Comparison of ENCODE assay signal across 11 cellular contexts in the genomic region with DNA sequence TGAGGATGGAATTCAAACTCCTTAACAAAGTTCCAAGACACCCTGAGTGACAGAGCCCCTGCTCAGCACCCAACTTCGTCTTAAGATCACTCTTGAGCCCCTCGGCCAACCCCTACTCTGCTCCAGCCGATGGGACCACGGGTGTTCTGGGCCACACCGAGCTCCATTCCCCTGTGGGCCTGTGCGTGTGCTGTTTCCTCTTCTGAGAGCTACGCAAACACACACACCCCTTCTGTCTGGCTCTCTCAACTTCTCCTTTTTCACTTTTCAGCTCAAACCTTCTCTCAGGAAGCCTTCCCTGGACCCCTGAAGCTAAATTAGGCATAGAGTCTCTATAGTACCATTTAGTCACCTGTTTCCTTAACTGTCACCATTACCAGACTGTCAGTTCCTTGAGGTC. TPM values are rescaled to one million over a fixed set of nuclear protein-coding genes. Genes with fewer than 3 reads are reported as not detected.
A peak's percentile ranks its signal among the peaks of the same experiment; 100 is the strongest.
DNase-seq lines count a peak whose midpoint lies in the region; ATAC-seq and TF ChIP-seq lines count a peak whose summit lies in the region.
"Had no signal": no experiment of that assay in that cellular context is flagged by ENCODE, and none has a peak within 500 bp of the region (broad histone marks: within the 10 kb centered on the region; RNA-seq: fewer than 3 reads in every experiment).

No MANE protein-coding gene starts in this region.

- H4K8ac ChIP-seq in trophoblast cell (ENCODE audit: low read depth, low read length), result no peak overlapping the region

- H3K9me3 Mint-ChIP-seq in effector memory CD8-positive, alpha-beta T cell, result no peaks in the 10 kb centered on the region
- H3K9me3 Mint-ChIP-seq in osteocyte (ENCODE audit: unreplicated experiment) (no peaks in the 10 kb centered on the region), WTC11 (no peaks in the 10 kb centered on the region)

- no peak overlapping the region for H4K12ac ChIP-seq in trophoblast cell (ENCODE audit: low read depth, low read length)

- peaks cover 2% of the 10 kb centered on the region for H3K79me1 ChIP-seq in trophoblast cell (ENCODE audit: low read length)

- peaks cover 0 to 9% of the 10 kb centered on the region in 2 donors for H3K4me1 Mint-ChIP-seq in effector memory CD8-positive, alpha-beta T cell (ENCODE audit: low read depth in 2 of 2)
- H3K4me1 Mint-ChIP-seq in osteocyte (ENCODE audit: unreplicated experiment) (peaks cover 25% of the 10 kb centered on the region), WTC11 (peaks cover 16% of the 10 kb centered on the region)

- ATAC-seq in effector memory CD8-positive, alpha-beta T cell (replicated peaks), result peak; percentile 43
- ATAC-seq in HG02623 (IDR thresholded peaks at IDR 0.05; ENCODE audit: unreplicated experiment) (no peak), WTC11 (no peak)
- ATAC-seq: SK-N-SH treated with all-trans-retinoic acid at 6 μM for 48 hours had no signal

- H3K18ac ChIP-seq in trophoblast cell (ENCODE audit: low read length), result no peak overlapping the region

- H3K4me2 ChIP-seq in trophoblast cell (ENCODE audit: low read length), result no peak overlapping the region

- no peaks in the 10 kb centered on the region for H3K27me3 ChIP-seq in trophoblast cell (ENCODE audit: insufficient read depth, low read length)

- H2AFZ ChIP-seq in trophoblast cell (ENCODE audit: insufficient read depth, low read length, poor library complexity), result no peak overlapping the region

- peaks cover 8% of the 10 kb centered on the region for H3K36me3 Mint-ChIP-seq in effector memory CD8-positive, alpha-beta T cell (ENCODE audit: insufficient read depth)
- H3K36me3 Mint-ChIP-seq in osteocyte (ENCODE audit: unreplicated experiment) (peaks cover 8% of the 10 kb centered on the region), WTC11 (no peaks in the 10 kb centered on the region)

- peak overlapping the region; percentile 53 for H3K27ac ChIP-seq in 22Rv1
- H3K27ac ChIP-seq in trophoblast cell (ENCODE audit: low read depth, low read length), result no peak overlapping the region

- no peak overlapping the region for H2AK5ac ChIP-seq in trophoblast cell (ENCODE audit: low read length)

- H3K9me3 ChIP-seq in trophoblast cell (ENCODE audit: insufficient read depth, low read depth, low read length), result no peaks in the 10 kb centered on the region
- H3K9me3 ChIP-seq: HAP-1 had no signal

- H3K4me3 Mint-ChIP-seq in effector memory CD8-positive, alpha-beta T cell, result no peak overlapping the region
- H3K4me3 Mint-ChIP-seq in osteocyte (ENCODE audit: unreplicated experiment) (no peak overlapping the region), WTC11 (no peak overlapping the region)

- POLR2A ChIA-PET in WTC11 (lab: Charles Lee), result no interaction called here

- no peak overlapping the region for H3K9ac ChIP-seq in trophoblast cell (ENCODE audit: low read length)

- no peak overlapping the region for H3K4me3 ChIP-seq in trophoblast cell (ENCODE audit: low read depth, low read length)
- H3K4me3 ChIP-seq: HAP-1 had no signal

- H2BK120ac ChIP-seq in trophoblast cell (ENCODE audit: insufficient read depth, low read length, poor library complexity), result no peak overlapping the region

- no peaks in the 10 kb centered on the region for H3K27me3 Mint-ChIP-seq in effector memory CD8-positive, alpha-beta T cell
- peaks cover 8% of the 10 kb centered on the region for H3K27me3 Mint-ChIP-seq in osteocyte (ENCODE audit: unreplicated experiment)
- H3K27me3 Mint-ChIP-seq in WTC11 (ENCODE audit: low read depth), result no peaks in the 10 kb centered on the region; the same call in 1 of the 2 replicates

- no peak overlapping the region for H3K4ac ChIP-seq in trophoblast cell (ENCODE audit: low read depth, low read length)

- CTCF ChIA-PET in WTC11 (lab: Charles Lee), result interaction anchor here (0.7 to 10.6 kb wide), 5 partner anchors 9 to 363 kb away, joined by 3 to 151 read pairs (median 12); no protein-coding TSS in a partner anchor

- no peak for TF ChIP-seq CTCF in 22Rv1 (IDR thresholded peaks at IDR 0.05)
- TF ChIP-seq CTCF in osteocyte (IDR thresholded peaks at IDR 0.05), result no peak
- TF ChIP-seq CTCF in WTC11 (IDR thresholded peaks at IDR 0.05), result no peak

- no peaks in the 10 kb centered on the region for H3K36me3 ChIP-seq in trophoblast cell (ENCODE audit: control insufficient read depth in 1 of 2, insufficient read depth in 2 of 2, low read length in 2 of 2)
- H3K36me3 ChIP-seq: HAP-1 had no signal

- no peak overlapping the region for H4K91ac ChIP-seq in trophoblast cell (ENCODE audit: low read depth, low read length)

- DNase-seq in MV-4-11 (lab: John Stamatoyannopoulos, UW) (peak; percentile 55), osteocyte (ENCODE audit: extremely low spot score, unreplicated experiment) (no peak), trophoblast cell (no peak), WTC11 (ENCODE audit: low spot score) (no peak), AG08395 (ENCODE audit: low spot score) (no peak)
- DNase-seq in effector memory CD8-positive, alpha-beta T cell, result no peak
- DNase-seq: activated effector memory CD4-positive, alpha-beta T cell treated with anti-CD3 and anti-CD28 coated beads, Interleukin-2, amount 50 U/mL, for 16 hours had no signal

- H2BK5ac ChIP-seq in trophoblast cell (ENCODE audit: low read depth, low read length, poor library complexity), result no peak overlapping the region

- no peak overlapping the region for H3K14ac ChIP-seq in trophoblast cell (ENCODE audit: low read length)

- peak overlapping the region in 1 of 2 donors; percentile 36 for H3K27ac Mint-ChIP-seq in effector memory CD8-positive, alpha-beta T cell
- H3K27ac Mint-ChIP-seq in osteocyte (ENCODE audit: unreplicated experiment), result peak overlapping the region; percentile 28
- H3K27ac Mint-ChIP-seq in WTC11, result no peak overlapping the region

- no CpG with 5 or more reads among the region's 7 CpGs for WGBS in trophoblast cell (ENCODE audit: extremely low coverage, insufficient coverage, insufficient read length)

- H3K4me1 ChIP-seq in trophoblast cell (ENCODE audit: control insufficient read depth in 1 of 2, insufficient read depth in 2 of 2, low read length in 2 of 2), result peaks cover 6 to 9% of the 10 kb centered on the region in 2 experiments
- H3K4me1 ChIP-seq: HAP-1 had no signal

- H3K23ac ChIP-seq in trophoblast cell (ENCODE audit: low read length), result no peak overlapping the region

- H2BK12ac ChIP-seq in trophoblast cell (ENCODE audit: low read length), result no peak overlapping the region

- H3K79me2 ChIP-seq in trophoblast cell (ENCODE audit: control insufficient read depth, insufficient read depth, low read length, poor library complexity), result no peaks in the 10 kb centered on the region

TF ChIP-seq in WTC11, 78 proteins besides CTCF, POLR2A, EP300 and RAD21:
- TF ChIP-seq, protein P1, sequence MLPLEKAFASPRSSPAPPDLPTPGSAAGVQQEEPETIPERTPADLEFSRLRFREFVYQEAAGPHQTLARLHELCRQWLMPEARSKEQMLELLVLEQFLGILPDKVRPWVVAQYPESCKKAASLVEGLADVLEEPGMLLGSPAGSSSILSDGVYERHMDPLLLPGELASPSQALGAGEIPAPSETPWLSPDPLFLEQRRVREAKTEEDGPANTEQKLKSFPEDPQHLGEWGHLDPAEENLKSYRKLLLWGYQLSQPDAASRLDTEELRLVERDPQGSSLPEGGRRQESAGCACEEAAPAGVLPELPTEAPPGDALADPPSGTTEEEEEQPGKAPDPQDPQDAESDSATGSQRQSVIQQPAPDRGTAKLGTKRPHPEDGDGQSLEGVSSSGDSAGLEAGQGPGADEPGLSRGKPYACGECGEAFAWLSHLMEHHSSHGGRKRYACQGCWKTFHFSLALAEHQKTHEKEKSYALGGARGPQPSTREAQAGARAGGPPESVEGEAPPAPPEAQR (CRISPR knock-in tag; IDR thresholded peaks at IDR 0.05), result no peak
- TF ChIP-seq TCF7 (CRISPR knock-in tag; IDR thresholded peaks at IDR 0.05; ENCODE audit: low read depth) (no peak), FOXP1 (CRISPR knock-in tag; IDR thresholded peaks at IDR 0.05; ENCODE audit: borderline replicate concordance) (no peak)

RNA-seq across cellular contexts. Expression of gene NNMT, which starts 37.5 kb away (rescaled TPM):
- 65.4 and 79.5 TPM in 2 replicates for total RNA-seq in osteocyte
- polyA plus RNA-seq in trophoblast cell (2013), result 34.8 and 37.8 TPM in 2 replicates
- 0.50 to 0.53 TPM in 2 of 3 replicates, not detected in the other for total RNA-seq in WTC11 (2021)

Comparison
In these comparisons a context has a peak if more than half of its experiments do, and no peak if none do; other contexts are left out.
1. RNA of gene NNMT, which starts 37.5 kb away (total RNA-seq): 65.4 to 79.5 TPM in osteocyte; 0.50 to 0.53 TPM in WTC11; every median in the first group is over 10 times any median in the second.